In genomic region chr10:118026936-118027335, GRCh38 we compare ENCODE assay signal across 2 cellular contexts.
TF ChIP-seq lines count a peak whose summit lies in the region.

No MANE protein-coding gene starts in this region.

TF ChIP-seq in HepG2, 621 proteins besides CTCF, POLR2A, EP300 and RAD21:
- TF ChIP-seq MLX (CRISPR knock-in tag; IDR thresholded peaks at IDR 0.05) (no peak), MAFK (conservative IDR thresholded peaks at IDR 0.05 in 1 of 2, IDR thresholded peaks at IDR 0.05 in 1 of 2; ENCODE audit: low read length in 2 of 2) (peak; percentile 48 to 61), ZFP90 (CRISPR knock-in tag; IDR thresholded peaks at IDR 0.05; ENCODE audit: borderline replicate concordance) (no peak)

TF ChIP-seq in IMR-90, 13 proteins besides CTCF, POLR2A, EP300 and RAD21:
- TF ChIP-seq MAFK (IDR thresholded peaks at IDR 0.05; ENCODE audit: low read depth, low read length) = peak; percentile 55
- TF ChIP-seq FOS (IDR thresholded peaks at IDR 0.05; ENCODE audit: low read depth, low read length) = no peak
